ENCODE assay signal across 8 cellular contexts in genomic region chr9:15873573-15874177, GRCh38.
DNase-seq lines count a peak whose midpoint lies in the region; ATAC-seq and TF ChIP-seq lines count a peak whose summit lies in the region.

No MANE protein-coding gene starts in this region.

- H3K4me3 ChIP-seq in NB4 (ENCODE audit: low read depth, low read length) (no peak overlapping the region), thoracic aorta (no peak overlapping the region)

- DNase-seq in Daoy (ENCODE audit: low read depth): peak; percentile 17
- DNase-seq in NB4 (ENCODE audit: low read depth): peak; percentile 72
- peak; percentile 22 for DNase-seq in iPS-NIHi11 (ENCODE audit: low spot score)
- no peak for DNase-seq in thoracic aorta (ENCODE audit: low spot score)
- no peak for DNase-seq in hepatic stellate cell (ENCODE audit: low spot score)
- no peak for DNase-seq in stimulated activated CD4-positive, alpha-beta T cell treated with anti-CD3 and anti-CD28 coated beads, Interleukin-4, amount 100 ng/mL, for 24 hours

- H3K36me3 ChIP-seq in thoracic aorta: no peaks in the 10 kb centered on the region

- H3K27ac ChIP-seq in VCaP: peak overlapping the region; percentile 27; the same call in 1 of the 2 replicates
- H3K27ac ChIP-seq in thoracic aorta: no peak overlapping the region

- no peaks in the 10 kb centered on the region for H3K9me3 ChIP-seq in thoracic aorta

- H3K27me3 ChIP-seq in thoracic aorta (replicated peaks; ENCODE audit: insufficient read depth): no peaks in the 10 kb centered on the region

- ATAC-seq in GM21423 (IDR thresholded peaks at IDR 0.05; ENCODE audit: unreplicated experiment) (peak; percentile 62), thoracic aorta (ENCODE audit: insufficient number of reproducible peaks, low FRiP score, low read depth) (no peak)

- peak; percentile 60 for TF ChIP-seq CTCF in NB4 (IDR thresholded peaks at IDR 0.05; ENCODE audit: low read depth, low read length)
- peak; percentile 91 for TF ChIP-seq CTCF in VCaP (conservative IDR thresholded peaks at IDR 0.05)
- peak; percentile 53 for TF ChIP-seq CTCF in thoracic aorta (IDR thresholded peaks at IDR 0.05)

- no peak for TF ChIP-seq POLR2A in NB4 (IDR thresholded peaks at IDR 0.05; ENCODE audit: extremely low read depth, insufficient read length)

- no peaks in the 10 kb centered on the region for H3K4me1 ChIP-seq in thoracic aorta (ENCODE audit: control insufficient read depth in 1 of 2, low read depth in 2 of 2)

Comparison
In these comparisons a context has a peak if more than half of its experiments do, and no peak if none do; other contexts are left out.
1. DNase-seq: peak in Daoy (single experiment), NB4 (single experiment) and iPS-NIHi11 (single experiment); none in thoracic aorta (single experiment), hepatic stellate cell (single experiment) and stimulated activated CD4-positive, alpha-beta T cell treated with anti-CD3 and anti-CD28 coated beads, Interleukin-4, amount 100 ng/mL, for 24 hours (single experiment).
2. Peak in every context shown above with its lines, with median percentiles within 50 percentile points of each other: CTCF ChIP-seq.